In genomic region chr1:23897083-23897482, GRCh38 we compare ENCODE assay signal across 23 cellular contexts. TPM values are rescaled to one million over a fixed set of nuclear protein-coding genes. Genes with fewer than 3 reads are reported as not detected.
DNase-seq lines count a peak whose midpoint lies in the region; ATAC-seq and TF ChIP-seq lines count a peak whose summit lies in the region.
"Had no signal": no experiment of that assay in that cellular context is flagged by ENCODE, and none has a peak within 500 bp of the region (broad histone marks: within the 10 kb centered on the region; RNA-seq: fewer than 3 reads in every experiment).

No MANE protein-coding gene starts in this region.

- H3K27me3 Mint-ChIP-seq in activated B cell treated with CpG ODN at 0.5 μM for 24 hours, result no peaks in the 10 kb centered on the region

- H3K9ac ChIP-seq in BLaER1 treated with 17β-estradiol and CSF1 and Interleukin-3, amounts not matched to agents 10 nM and 100 nM, result peak overlapping the region in 7 of 11 experiments; percentile 18 to 62 (median 44); a peak in 9 of 22 replicates

- peak overlapping the region; percentile 47 to 77 (median 64) for H3K4me2 ChIP-seq in BLaER1 treated with 17β-estradiol and CSF1 and Interleukin-3, amounts not matched to agents 10 nM and 100 nM

- no peaks in the 10 kb centered on the region for H3K9me3 Mint-ChIP-seq in activated B cell treated with CpG ODN at 0.5 μM for 24 hours

- peaks cover 37 to 66% (median 44%) of the 10 kb centered on the region in 10 experiments for H3K4me1 ChIP-seq in BLaER1 treated with 17β-estradiol and CSF1 and Interleukin-3, amounts not matched to agents 10 nM and 100 nM
- H3K4me1 ChIP-seq in lower lobe of right lung, result peaks cover 24% of the 10 kb centered on the region
- H3K4me1 ChIP-seq: Caco-2, left ventricle myocardium inferior, pancreas, sigmoid colon, uterus had no signal

- CTCF ChIA-PET in activated B cell treated with CpG ODN at 0.5 μM for 24 hours (lab: Charles Lee), result interaction anchor here (0.6 to 2.7 kb wide), 3 partner anchors 19 to 356 kb away, joined by 4 to 16 read pairs (median 4); no protein-coding TSS in a partner anchor

- POLR2A ChIA-PET in activated B cell treated with CpG ODN at 0.5 μM for 24 hours (lab: Charles Lee), result interaction anchor here (0.6 to 3.6 kb wide), 14 partner anchors 9 to 747 kb away, joined by 3 to 70 read pairs (median 5); partner anchors contain the start of genes CNR2 and PNRC2

- no peak for ATAC-seq in activated B cell treated with CpG ODN at 0.5 μM for 24 hours (ENCODE audit: low read depth)
- ATAC-seq in lower lobe of right lung, result peak; percentile 73 to 87
- no peak for ATAC-seq in GM21381 (IDR thresholded peaks at IDR 0.05; ENCODE audit: unreplicated experiment)
- ATAC-seq in HG03439 (IDR thresholded peaks at IDR 0.05; ENCODE audit: unreplicated experiment), result no peak
- ATAC-seq: activated CD8-positive, alpha-beta memory T cell treated with anti-CD3 and anti-CD28 coated beads, Interleukin-2, amount 10 ng/mL, durations not matched to agents 7 days and 5 days; HCT116; pancreas had no signal

- H3K4me3 ChIP-seq in BLaER1 treated with 17β-estradiol and CSF1 and Interleukin-3, amounts not matched to agents 10 nM and 100 nM, result no peak overlapping the region
- H3K4me3 ChIP-seq in lower lobe of right lung, result no peak overlapping the region
- H3K4me3 ChIP-seq: cardiac muscle cell, esophagus squamous epithelium, left ventricle myocardium inferior, pancreas, sigmoid colon, uterus had no signal

- peaks cover 0 to 4% (median 0%) of the 10 kb centered on the region in 11 experiments; a peak in 1 of 22 replicates for H3K36me3 ChIP-seq in BLaER1 treated with 17β-estradiol and CSF1 and Interleukin-3, amounts not matched to agents 10 nM and 100 nM
- H3K36me3 ChIP-seq in KOPT-K1 (ENCODE audit: insufficient read depth, low read length) (no peaks in the 10 kb centered on the region; the same call in 1 of the 2 replicates), lower lobe of right lung (no peaks in the 10 kb centered on the region)
- H3K36me3 ChIP-seq: cardiac muscle cell, esophagus squamous epithelium, left ventricle myocardium inferior, pancreas, sigmoid colon, uterus had no signal

- peak overlapping the region; percentile 83 for H3K27ac Mint-ChIP-seq in activated B cell treated with CpG ODN at 0.5 μM for 24 hours
- H3K27ac Mint-ChIP-seq: activated CD8-positive, alpha-beta memory T cell treated with anti-CD3 and anti-CD28 coated beads, Interleukin-2, amount 10 ng/mL, durations not matched to agents 7 days and 5 days had no signal

- intact Hi-C loops in activated B cell treated with CpG ODN at 0.5 μM for 24 hours (cut with micrococcal nuclease), result no loop called here
- intact Hi-C loops in lower lobe of right lung (cut with DNase I), result no loop called here

- H3K4me1 Mint-ChIP-seq in activated B cell treated with CpG ODN at 0.5 μM for 24 hours, result peaks cover 87% of the 10 kb centered on the region

- peaks cover 0 to 16% (median 13%) of the 10 kb centered on the region in 11 experiments; a peak in 21 of 22 replicates for H3K27me3 ChIP-seq in BLaER1 treated with 17β-estradiol and CSF1 and Interleukin-3, amounts not matched to agents 10 nM and 100 nM
- no peaks in the 10 kb centered on the region for H3K27me3 ChIP-seq in lower lobe of right lung (ENCODE audit: low read depth)
- H3K27me3 ChIP-seq: pancreas, sigmoid colon, uterus had no signal

- H4K20me1 ChIP-seq in BLaER1 treated with 17β-estradiol and CSF1 and Interleukin-3, amounts not matched to agents 10 nM and 100 nM, result no peaks in the 10 kb centered on the region

- peaks cover 0 to 16% (median 5%) of the 10 kb centered on the region in 11 experiments; a peak in 10 of 22 replicates for H3K9me3 ChIP-seq in BLaER1 treated with 17β-estradiol and CSF1 and Interleukin-3, amounts not matched to agents 10 nM and 100 nM (replicated peaks in 1 of 11)
- H3K9me3 ChIP-seq in KOPT-K1 (ENCODE audit: insufficient read depth, low read length, poor library complexity, severe bottlenecking) (no peaks in the 10 kb centered on the region), lower lobe of right lung (no peaks in the 10 kb centered on the region)
- H3K9me3 ChIP-seq: Caco-2, esophagus squamous epithelium, left ventricle myocardium inferior, pancreas, sigmoid colon, uterus had no signal

- H3K4me3 Mint-ChIP-seq in activated B cell treated with CpG ODN at 0.5 μM for 24 hours, result peak overlapping the region; percentile 42
- H3K4me3 Mint-ChIP-seq: activated CD8-positive, alpha-beta memory T cell treated with anti-CD3 and anti-CD28 coated beads, Interleukin-2, amount 10 ng/mL, durations not matched to agents 7 days and 5 days had no signal

- TF ChIP-seq CTCF in activated B cell treated with CpG ODN at 0.5 μM for 24 hours (IDR thresholded peaks at IDR 0.05), result no peak
- TF ChIP-seq CTCF in lower lobe of right lung (IDR thresholded peaks at IDR 0.05), result no peak

- H3K36me3 Mint-ChIP-seq in activated B cell treated with CpG ODN at 0.5 μM for 24 hours (ENCODE audit: low read depth), result peaks cover 65% of the 10 kb centered on the region
- H3K36me3 Mint-ChIP-seq: activated CD8-positive, alpha-beta memory T cell treated with anti-CD3 and anti-CD28 coated beads, Interleukin-2, amount 10 ng/mL, durations not matched to agents 7 days and 5 days had no signal

- peak overlapping the region in 10 of 11 experiments; percentile 36 to 83 (median 66); a peak in 19 of 22 replicates for H3K27ac ChIP-seq in BLaER1 treated with 17β-estradiol and CSF1 and Interleukin-3, amounts not matched to agents 10 nM and 100 nM
- H3K27ac ChIP-seq in KOPT-K1 (ENCODE audit: low read depth, low read length, poor library complexity, severe bottlenecking) (peak overlapping the region; percentile 19), lower lobe of right lung (peak overlapping the region; percentile 67)
- H3K27ac ChIP-seq: cardiac muscle cell, esophagus squamous epithelium, left ventricle myocardium inferior, pancreas, sigmoid colon, uterus had no signal

- no peak for DNase-seq in activated B cell treated with CpG ODN at 0.5 μM for 24 hours
- DNase-seq in lower lobe of right lung, result no peak
- no peak for DNase-seq in AG20443 (ENCODE audit: low spot score)
- no peak for DNase-seq in NCI-H1694 treated with DMSO at 0.1 percent for 48 hours (lab: John Stamatoyannopoulos, UW)
- DNase-seq: activated CD8-positive, alpha-beta memory T cell treated with anti-CD3 and anti-CD28 coated beads, Interleukin-2, amount 10 ng/mL, durations not matched to agents 7 days and 5 days; activated effector memory CD4-positive, alpha-beta T cell treated with anti-CD3 and anti-CD28 coated beads, Interleukin-2, amount 50 U/mL, for 16 hours; Caco-2; esophagus squamous epithelium; KG1; left ventricle myocardium inferior; NCI-H345; pancreas; sigmoid colon; stimulated activated CD4-positive, alpha-beta T cell treated with anti-CD3 and anti-CD28 coated beads, Interleukin-2, amount 100 ng/mL, for 24 hours; T-helper 9 cell; uterus had no signal

RNA-seq across cellular contexts. Expression of gene CNR2, which starts 16.1 kb away (rescaled TPM):
- total RNA-seq in activated B cell treated with CpG ODN at 0.5 μM for 24 hours (44.5 and 51.0 TPM in 2 replicates), lower lobe of right lung (not detected)
- total RNA-seq: Caco-2, cardiac muscle cell, left ventricle myocardium inferior, pancreas, sigmoid colon, SK-MEL-5 had no signal

RNA-seq across cellular contexts. Expression of gene FUCA1, which starts 29.0 kb away (rescaled TPM):
- 9.5 and 10.7 TPM in 2 replicates for total RNA-seq in activated B cell treated with CpG ODN at 0.5 μM for 24 hours
- total RNA-seq in lower lobe of right lung, result 54.2 TPM

Comparison
In these comparisons a context has a peak if more than half of its experiments do, and no peak if none do; other contexts are left out.
1. ATAC-seq: peak in lower lobe of right lung (2 of 2); none in activated B cell treated with CpG ODN at 0.5 μM for 24 hours (single experiment), GM21381 (single experiment) and HG03439 (single experiment).
2. RNA of gene CNR2, which starts 16.1 kb away (total RNA-seq): 44.5 to 51.0 TPM in activated B cell treated with CpG ODN at 0.5 μM for 24 hours; not detected in lower lobe of right lung (single experiment); every median in the first group is over 10 times any median in the second.
3. Peak in every context shown above with its lines, with median percentiles within 50 percentile points of each other: H3K27ac ChIP-seq.